ENCODE assay signal across 2 cellular contexts in the genomic region with DNA sequence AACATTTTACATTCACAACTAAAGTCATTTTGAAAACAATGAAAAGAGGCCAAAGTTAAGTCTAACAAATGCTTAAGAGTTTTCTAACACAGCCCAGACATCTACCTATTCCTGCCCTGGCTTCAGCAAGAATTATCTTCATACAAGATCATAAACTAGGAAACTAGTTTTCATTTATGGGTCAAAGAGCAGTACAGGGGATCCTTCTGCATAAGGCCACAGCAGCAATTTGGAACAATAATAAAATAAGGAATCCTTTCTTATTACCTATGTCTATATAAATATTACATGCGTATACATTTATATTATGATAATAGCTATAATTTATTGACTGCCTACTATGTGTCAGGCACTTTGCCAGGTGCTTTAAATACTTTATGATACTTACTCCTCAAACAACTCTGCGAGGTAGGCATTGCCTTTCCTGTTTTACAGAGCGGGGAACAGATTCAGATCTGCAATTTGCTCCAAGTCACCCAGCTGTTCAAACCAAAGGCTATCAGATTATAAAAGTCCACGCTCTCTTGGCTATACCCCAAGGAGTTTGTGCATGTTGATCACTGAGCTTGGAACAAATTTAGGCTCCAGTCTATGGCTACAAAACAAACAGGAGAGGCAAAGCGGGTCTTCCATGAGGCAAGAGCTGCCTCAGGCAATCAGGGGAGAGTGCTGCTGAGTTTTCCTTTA.
TF ChIP-seq lines count a peak whose summit lies in the region.

No MANE protein-coding gene starts in this region.

TF ChIP-seq in liver, 16 proteins besides CTCF, POLR2A, EP300 and RAD21 (continued from another document):
- TF ChIP-seq, protein P1, sequence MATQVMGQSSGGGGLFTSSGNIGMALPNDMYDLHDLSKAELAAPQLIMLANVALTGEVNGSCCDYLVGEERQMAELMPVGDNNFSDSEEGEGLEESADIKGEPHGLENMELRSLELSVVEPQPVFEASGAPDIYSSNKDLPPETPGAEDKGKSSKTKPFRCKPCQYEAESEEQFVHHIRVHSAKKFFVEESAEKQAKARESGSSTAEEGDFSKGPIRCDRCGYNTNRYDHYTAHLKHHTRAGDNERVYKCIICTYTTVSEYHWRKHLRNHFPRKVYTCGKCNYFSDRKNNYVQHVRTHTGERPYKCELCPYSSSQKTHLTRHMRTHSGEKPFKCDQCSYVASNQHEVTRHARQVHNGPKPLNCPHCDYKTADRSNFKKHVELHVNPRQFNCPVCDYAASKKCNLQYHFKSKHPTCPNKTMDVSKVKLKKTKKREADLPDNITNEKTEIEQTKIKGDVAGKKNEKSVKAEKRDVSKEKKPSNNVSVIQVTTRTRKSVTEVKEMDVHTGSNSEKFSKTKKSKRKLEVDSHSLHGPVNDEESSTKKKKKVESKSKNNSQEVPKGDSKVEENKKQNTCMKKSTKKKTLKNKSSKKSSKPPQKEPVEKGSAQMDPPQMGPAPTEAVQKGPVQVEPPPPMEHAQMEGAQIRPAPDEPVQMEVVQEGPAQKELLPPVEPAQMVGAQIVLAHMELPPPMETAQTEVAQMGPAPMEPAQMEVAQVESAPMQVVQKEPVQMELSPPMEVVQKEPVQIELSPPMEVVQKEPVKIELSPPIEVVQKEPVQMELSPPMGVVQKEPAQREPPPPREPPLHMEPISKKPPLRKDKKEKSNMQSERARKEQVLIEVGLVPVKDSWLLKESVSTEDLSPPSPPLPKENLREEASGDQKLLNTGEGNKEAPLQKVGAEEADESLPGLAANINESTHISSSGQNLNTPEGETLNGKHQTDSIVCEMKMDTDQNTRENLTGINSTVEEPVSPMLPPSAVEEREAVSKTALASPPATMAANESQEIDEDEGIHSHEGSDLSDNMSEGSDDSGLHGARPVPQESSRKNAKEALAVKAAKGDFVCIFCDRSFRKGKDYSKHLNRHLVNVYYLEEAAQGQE (IDR thresholded peaks at IDR 0.05): peak; percentile 19
- TF ChIP-seq YY1 (IDR thresholded peaks at IDR 0.05) (peak; percentile 51), JUND (IDR thresholded peaks at IDR 0.05) (no peak)

TF ChIP-seq in HepG2, 621 proteins besides CTCF, POLR2A, EP300 and RAD21 (continued from another document):
- TF ChIP-seq, protein P2, sequence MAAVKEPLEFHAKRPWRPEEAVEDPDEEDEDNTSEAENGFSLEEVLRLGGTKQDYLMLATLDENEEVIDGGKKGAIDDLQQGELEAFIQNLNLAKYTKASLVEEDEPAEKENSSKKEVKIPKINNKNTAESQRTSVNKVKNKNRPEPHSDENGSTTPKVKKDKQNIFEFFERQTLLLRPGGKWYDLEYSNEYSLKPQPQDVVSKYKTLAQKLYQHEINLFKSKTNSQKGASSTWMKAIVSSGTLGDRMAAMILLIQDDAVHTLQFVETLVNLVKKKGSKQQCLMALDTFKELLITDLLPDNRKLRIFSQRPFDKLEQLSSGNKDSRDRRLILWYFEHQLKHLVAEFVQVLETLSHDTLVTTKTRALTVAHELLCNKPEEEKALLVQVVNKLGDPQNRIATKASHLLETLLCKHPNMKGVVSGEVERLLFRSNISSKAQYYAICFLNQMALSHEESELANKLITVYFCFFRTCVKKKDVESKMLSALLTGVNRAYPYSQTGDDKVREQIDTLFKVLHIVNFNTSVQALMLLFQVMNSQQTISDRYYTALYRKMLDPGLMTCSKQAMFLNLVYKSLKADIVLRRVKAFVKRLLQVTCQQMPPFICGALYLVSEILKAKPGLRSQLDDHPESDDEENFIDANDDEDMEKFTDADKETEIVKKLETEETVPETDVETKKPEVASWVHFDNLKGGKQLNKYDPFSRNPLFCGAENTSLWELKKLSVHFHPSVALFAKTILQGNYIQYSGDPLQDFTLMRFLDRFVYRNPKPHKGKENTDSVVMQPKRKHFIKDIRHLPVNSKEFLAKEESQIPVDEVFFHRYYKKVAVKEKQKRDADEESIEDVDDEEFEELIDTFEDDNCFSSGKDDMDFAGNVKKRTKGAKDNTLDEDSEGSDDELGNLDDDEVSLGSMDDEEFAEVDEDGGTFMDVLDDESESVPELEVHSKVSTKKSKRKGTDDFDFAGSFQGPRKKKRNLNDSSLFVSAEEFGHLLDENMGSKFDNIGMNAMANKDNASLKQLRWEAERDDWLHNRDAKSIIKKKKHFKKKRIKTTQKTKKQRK (IDR thresholded peaks at IDR 0.05; ENCODE audit: low read length): no peak
- no peak for TF ChIP-seq ZNF234 (CRISPR knock-in tag; conservative IDR thresholded peaks at IDR 0.05)
- no peak for TF ChIP-seq NR3C1 (CRISPR knock-in tag; IDR thresholded peaks at IDR 0.05)
- TF ChIP-seq AKAP8 (CRISPR knock-in tag; IDR thresholded peaks at IDR 0.05): no peak
- TF ChIP-seq CAMTA2 (CRISPR knock-in tag; IDR thresholded peaks at IDR 0.05; ENCODE audit: borderline replicate concordance): no peak
- TF ChIP-seq, protein P3, sequence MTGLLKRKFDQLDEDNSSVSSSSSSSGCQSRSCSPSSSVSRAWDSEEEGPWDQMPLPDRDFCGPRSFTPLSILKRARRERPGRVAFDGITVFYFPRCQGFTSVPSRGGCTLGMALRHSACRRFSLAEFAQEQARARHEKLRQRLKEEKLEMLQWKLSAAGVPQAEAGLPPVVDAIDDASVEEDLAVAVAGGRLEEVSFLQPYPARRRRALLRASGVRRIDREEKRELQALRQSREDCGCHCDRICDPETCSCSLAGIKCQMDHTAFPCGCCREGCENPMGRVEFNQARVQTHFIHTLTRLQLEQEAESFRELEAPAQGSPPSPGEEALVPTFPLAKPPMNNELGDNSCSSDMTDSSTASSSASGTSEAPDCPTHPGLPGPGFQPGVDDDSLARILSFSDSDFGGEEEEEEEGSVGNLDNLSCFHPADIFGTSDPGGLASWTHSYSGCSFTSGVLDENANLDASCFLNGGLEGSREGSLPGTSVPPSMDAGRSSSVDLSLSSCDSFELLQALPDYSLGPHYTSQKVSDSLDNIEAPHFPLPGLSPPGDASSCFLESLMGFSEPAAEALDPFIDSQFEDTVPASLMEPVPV (CRISPR knock-in tag; IDR thresholded peaks at IDR 0.05): no peak
